In genomic region chr1:89047734-89048133, GRCh38 we compare ENCODE assay signal across 23 cellular contexts. TPM values are rescaled to one million over a fixed set of nuclear protein-coding genes. Genes with fewer than 3 reads are reported as not detected.
DNase-seq lines count a peak whose midpoint lies in the region; ATAC-seq and TF ChIP-seq lines count a peak whose summit lies in the region.
"Had no signal": no experiment of that assay in that cellular context is flagged by ENCODE, and none has a peak within 500 bp of the region (broad histone marks: within the 10 kb centered on the region; RNA-seq: fewer than 3 reads in every experiment).

No MANE protein-coding gene starts in this region.

- H3K4me1 ChIP-seq in CD4-positive, CD25-positive, alpha-beta regulatory T cell (ENCODE audit: control insufficient read depth, insufficient read depth, low read length, poor library complexity, severe bottlenecking): no peaks in the 10 kb centered on the region
- H3K4me1 ChIP-seq: tibial artery had no signal

- TF ChIP-seq CTCF in astrocyte of the spinal cord (IDR thresholded peaks at IDR 0.05; ENCODE audit: low read depth, low read length): no peak
- TF ChIP-seq CTCF in fibroblast of villous mesenchyme (IDR thresholded peaks at IDR 0.05; ENCODE audit: insufficient read depth, low read depth, low read length): no peak
- no peak for TF ChIP-seq CTCF in dorsolateral prefrontal cortex (IDR thresholded peaks at IDR 0.05 in 54 of 56, conservative IDR thresholded peaks at IDR 0.05 in 2 of 56; ENCODE audit: low read depth in 1 of 56, partially characterized antibody in 56 of 56)

- H3K27me3 Mint-ChIP-seq in CD4-positive, CD25-positive, alpha-beta regulatory T cell: no peaks in the 10 kb centered on the region
- H3K27me3 Mint-ChIP-seq: memory B cell; stimulated activated naive B cell treated with anti-CD40 and anti-IgM and Interleukin-4, amounts not matched to agents 10 μg/mL and 1 μg/mL and 100 μg/mL, for 72 hours had no signal

- H3K27me3 ChIP-seq in CD4-positive, CD25-positive, alpha-beta regulatory T cell (ENCODE audit: control insufficient read depth, insufficient read depth, low read length): no peaks in the 10 kb centered on the region
- no peaks in the 10 kb centered on the region for H3K27me3 ChIP-seq in dorsolateral prefrontal cortex
- H3K27me3 ChIP-seq: esophagus squamous epithelium, tibial artery had no signal

- H3K27ac ChIP-seq in CD4-positive, CD25-positive, alpha-beta regulatory T cell (ENCODE audit: insufficient read depth, low read length, poor library complexity, severe bottlenecking): no peak overlapping the region
- H3K27ac ChIP-seq in dorsolateral prefrontal cortex: no peak overlapping the region
- H3K27ac ChIP-seq: esophagus squamous epithelium, tibial artery had no signal

- peaks cover 42% of the 10 kb centered on the region for H3K36me3 Mint-ChIP-seq in CD4-positive, CD25-positive, alpha-beta regulatory T cell

- intact Hi-C loops in dorsolateral prefrontal cortex (cut with DNase I): no loop called here

- no peak for DNase-seq in CD4-positive, CD25-positive, alpha-beta regulatory T cell
- DNase-seq in M059J (ENCODE audit: low read depth) (peak; percentile 82), astrocyte of the spinal cord (ENCODE audit: low read depth, low spot score) (peak; percentile 24), fibroblast of villous mesenchyme (ENCODE audit: low read depth) (peak; percentile 27), putamen (ENCODE audit: low spot score) (no peak), AG08395 (ENCODE audit: low spot score) (no peak), KG1 (lab: John Stamatoyannopoulos, UW) (no peak), dorsolateral prefrontal cortex (no peak)
- DNase-seq: activated naive CD4-positive, alpha-beta T cell treated with anti-CD3 and anti-CD28 coated beads for 36 hours; activated T-cell treated with anti-CD3 and anti-CD28 coated beads, Interleukin-2, amount 50 U/mL, for 48 hours; CD8-positive, alpha-beta T cell; esophagus squamous epithelium; glutamatergic neuron; Karpas-422; NCI-H187 treated with DMSO at 0.1 percent for 48 hours; NCI-H774; nucleus accumbens; retina; stimulated activated CD4-positive, alpha-beta T cell treated with anti-CD3 and anti-CD28 coated beads, Interleukin-2, amount 100 ng/mL, for 48 hours; stimulated activated naive B cell treated with anti-CD40 and anti-IgM and Interleukin-4, amounts not matched to agents 10 μg/mL and 1 μg/mL and 100 μg/mL, for 72 hours; tibial artery had no signal

- peaks cover 38% of the 10 kb centered on the region for H3K36me3 ChIP-seq in CD4-positive, CD25-positive, alpha-beta regulatory T cell (ENCODE audit: control insufficient read depth, insufficient read depth, low read length)

- peak overlapping the region in 2 of 3 donors; percentile 48 to 61 for H3K27ac Mint-ChIP-seq in CD4-positive, CD25-positive, alpha-beta regulatory T cell
- H3K27ac Mint-ChIP-seq: activated naive CD4-positive, alpha-beta T cell treated with anti-CD3 and anti-CD28 coated beads for 36 hours; memory B cell; stimulated activated naive B cell treated with anti-CD40 and anti-IgM and Interleukin-4, amounts not matched to agents 10 μg/mL and 1 μg/mL and 100 μg/mL, for 72 hours had no signal

- no peak overlapping the region for H3K4me3 Mint-ChIP-seq in CD4-positive, CD25-positive, alpha-beta regulatory T cell
- H3K4me3 Mint-ChIP-seq: activated naive CD4-positive, alpha-beta T cell treated with anti-CD3 and anti-CD28 coated beads for 36 hours; CD8-positive, alpha-beta T cell; memory B cell; stimulated activated naive B cell treated with anti-CD40 and anti-IgM and Interleukin-4, amounts not matched to agents 10 μg/mL and 1 μg/mL and 100 μg/mL, for 72 hours had no signal

- no peak overlapping the region for H3K4me3 ChIP-seq in CD4-positive, CD25-positive, alpha-beta regulatory T cell (ENCODE audit: low read depth, low read length)
- H3K4me3 ChIP-seq in astrocyte of the spinal cord (ENCODE audit: low read depth, low read length) (no peak overlapping the region), fibroblast of villous mesenchyme (ENCODE audit: low read depth, low read length) (no peak overlapping the region), dorsolateral prefrontal cortex (no peak overlapping the region)
- H3K4me3 ChIP-seq: esophagus squamous epithelium, tibial artery had no signal

- peaks cover 0 to 11% (median 2%) of the 10 kb centered on the region in 4 donors for H3K4me1 Mint-ChIP-seq in CD4-positive, CD25-positive, alpha-beta regulatory T cell
- H3K4me1 Mint-ChIP-seq: memory B cell; stimulated activated naive B cell treated with anti-CD40 and anti-IgM and Interleukin-4, amounts not matched to agents 10 μg/mL and 1 μg/mL and 100 μg/mL, for 72 hours had no signal

- H3K9me3 ChIP-seq in CD4-positive, CD25-positive, alpha-beta regulatory T cell (ENCODE audit: control insufficient read depth in 2 of 2, low read length in 2 of 2): peaks cover 4 to 6% of the 10 kb centered on the region in 2 experiments
- H3K9me3 ChIP-seq: esophagus squamous epithelium, tibial artery had no signal

- in situ Hi-C loops in astrocyte of the spinal cord (cut with HindIII; ENCODE audit: low sequenced_read_pairs): no loop called here

- no peak for ATAC-seq in CD4-positive, CD25-positive, alpha-beta regulatory T cell (ENCODE audit: low read depth in 2 of 2)
- ATAC-seq: CD8-positive, alpha-beta T cell; Right ventricle myocardium inferior; stimulated activated naive B cell treated with anti-CD40 and anti-IgM and Interleukin-4, amounts not matched to agents 10 μg/mL and 1 μg/mL and 100 μg/mL, for 72 hours had no signal

- peaks cover 0 to 3% (median 0%) of the 10 kb centered on the region in 7 donors for H3K9me3 Mint-ChIP-seq in CD4-positive, CD25-positive, alpha-beta regulatory T cell

RNA-seq across cellular contexts. Expression of gene GBP1, which starts 17.3 kb away (rescaled TPM):
- 87.1 TPM for total RNA-seq in CD4-positive, CD25-positive, alpha-beta regulatory T cell
- 100 to 1,000 TPM in 1 of 4 donors, 10 to 100 TPM in 3; 70.4 to 124 (median 93.6) TPM for polyA plus RNA-seq in CD4-positive, CD25-positive, alpha-beta regulatory T cell
- 135 and 181 TPM in 2 replicates for total RNA-seq in M059J (2014; rRNA removed; shearing (Covaris generic))
- total RNA-seq in fibroblast of villous mesenchyme: 88.3 and 162 TPM in 2 replicates
- total RNA-seq in dorsolateral prefrontal cortex: 10 to 100 TPM in 27 of 120 experiments, 1 to 10 TPM in 93; 1.6 to 64.8 (median 6.3) TPM

RNA-seq across cellular contexts. Expression of gene GBP3, which starts 25.1 kb away (rescaled TPM):
- 36.6 TPM for total RNA-seq in CD4-positive, CD25-positive, alpha-beta regulatory T cell
- 10 to 100 TPM; 11.7 to 21.8 (median 18.1) TPM for polyA plus RNA-seq in CD4-positive, CD25-positive, alpha-beta regulatory T cell
- total RNA-seq in M059J (2014; rRNA removed; shearing (Covaris generic)): 88.8 and 89.5 TPM in 2 replicates
- 24.8 and 41.0 TPM in 2 replicates for total RNA-seq in fibroblast of villous mesenchyme
- 10 to 100 TPM in 8 of 120 experiments, 1 to 10 TPM in 108, under 1 TPM in 3, not detected in 1; 0.51 to 26.4 (median 4.8) TPM for total RNA-seq in dorsolateral prefrontal cortex

RNA-seq across cellular contexts. Expression of gene KYAT3, which starts 55.3 kb away (rescaled TPM):
- 16.5 TPM for total RNA-seq in CD4-positive, CD25-positive, alpha-beta regulatory T cell
- 10 to 100 TPM; 20.4 to 32.0 (median 24.4) TPM for polyA plus RNA-seq in CD4-positive, CD25-positive, alpha-beta regulatory T cell
- 44.4 and 52.2 TPM in 2 replicates for total RNA-seq in M059J (2014; rRNA removed; shearing (Covaris generic))
- 42.8 and 45.3 TPM in 2 replicates for total RNA-seq in fibroblast of villous mesenchyme
- total RNA-seq in dorsolateral prefrontal cortex: 10 to 100 TPM in 109 of 120 experiments, 1 to 10 TPM in 11; 6.5 to 36.6 (median 19.3) TPM

RNA-seq across cellular contexts. Expression of gene RBMXL1, which starts 55.3 kb away (rescaled TPM):
- total RNA-seq in CD4-positive, CD25-positive, alpha-beta regulatory T cell: 30.3 TPM
- polyA plus RNA-seq in CD4-positive, CD25-positive, alpha-beta regulatory T cell: 10 to 100 TPM; 10.6 to 14.0 (median 11.1) TPM
- 10.6 and 15.9 TPM in 2 replicates for total RNA-seq in M059J (2014; rRNA removed; shearing (Covaris generic))
- total RNA-seq in fibroblast of villous mesenchyme (10.3 and 15.1 TPM in 2 replicates), dorsolateral prefrontal cortex (10 to 100 TPM; 15.8 to 39.3 (median 23.6) TPM)

Comparison
In these comparisons a context has a peak if more than half of its experiments do, and no peak if none do; other contexts are left out.
1. DNase-seq: peak in M059J (single experiment), astrocyte of the spinal cord (single experiment) and fibroblast of villous mesenchyme (single experiment); none in CD4-positive, CD25-positive, alpha-beta regulatory T cell (0 of 3), putamen (single experiment), AG08395 (single experiment), KG1 (single experiment) and dorsolateral prefrontal cortex (0 of 10).